In genomic region chr16:82146957-82147356, GRCh38 we compare ENCODE assay signal across 17 cellular contexts. TPM values are rescaled to one million over a fixed set of nuclear protein-coding genes. Genes with fewer than 3 reads are reported as not detected.
DNase-seq lines count a peak whose midpoint lies in the region; ATAC-seq, FAIRE-seq and TF ChIP-seq lines count a peak whose summit lies in the region.
"Had no signal": no experiment of that assay in that cellular context is flagged by ENCODE, and none has a peak within 500 bp of the region (broad histone marks: within the 10 kb centered on the region; RNA-seq: fewer than 3 reads in every experiment).

No MANE protein-coding gene starts in this region.

- no peaks in the 10 kb centered on the region for H3K9me3 Mint-ChIP-seq in T-cell
- H3K9me3 Mint-ChIP-seq in WTC11 = peaks cover 6% of the 10 kb centered on the region

- H3K4me1 Mint-ChIP-seq in T-cell (peaks cover 0 to 4% (median under 1%) of the 10 kb centered on the region in 3 donors), WTC11 (peaks cover 2% of the 10 kb centered on the region)

- H3K4me3 Mint-ChIP-seq in T-cell (no peak overlapping the region), WTC11 (no peak overlapping the region)

- CTCF ChIA-PET in T-cell (lab: Charles Lee) = no interaction called here
- CTCF ChIA-PET in WTC11 (lab: Charles Lee) = no interaction called here

- H3K27me3 Mint-ChIP-seq in T-cell (no peaks in the 10 kb centered on the region), WTC11 (ENCODE audit: low read depth) (no peaks in the 10 kb centered on the region)

- POLR2A ChIA-PET in T-cell (lab: Charles Lee) = no interaction called here
- POLR2A ChIA-PET in WTC11 (lab: Charles Lee) = no interaction called here

- ATAC-seq in T-cell (replicated peaks in 1 of 4) (no peak), WTC11 (no peak), GM18909 (IDR thresholded peaks at IDR 0.05; ENCODE audit: poor library complexity, unreplicated experiment) (no peak)
- ATAC-seq: GM12878, Right ventricle myocardium inferior, SK-N-SH treated with all-trans-retinoic acid at 6 μM for 48 hours had no signal

- FAIRE-seq in frontal cortex (lab: Jason Lieb, UNC) = no peak
- FAIRE-seq: GM12878 had no signal

- peak; percentile 42 for DNase-seq in RPMI7951 (ENCODE audit: low read depth)
- DNase-seq in frontal cortex (ENCODE audit: low spot score in 2 of 2) = peak; percentile 19 to 34
- peak; percentile 67 for DNase-seq in midbrain (lab: John Stamatoyannopoulos, UW)
- DNase-seq in superior temporal gyrus (ENCODE audit: extremely low spot score) = peak; percentile 85
- no peak for DNase-seq in T-cell
- no peak for DNase-seq in WTC11 (ENCODE audit: low spot score)
- DNase-seq: DMS79; GM23248; KG1; NCI-H1048; NCI-H69; NK-92 treated with Interleukin-12 subunit alpha and Interleukin-12 subunit beta, amount 100 ng/mL, for 24 hours; OCI-M1 had no signal

- H3K27ac Mint-ChIP-seq in T-cell (no peak overlapping the region), WTC11 (no peak overlapping the region)

- H3K36me3 Mint-ChIP-seq in T-cell = peaks cover 53% of the 10 kb centered on the region
- peaks cover 49% of the 10 kb centered on the region for H3K36me3 Mint-ChIP-seq in WTC11

- no peak for TF ChIP-seq CTCF in WTC11 (IDR thresholded peaks at IDR 0.05)

TF ChIP-seq in WTC11, 78 proteins besides CTCF, POLR2A, EP300 and RAD21:
- no peak for TF ChIP-seq E2F5 (CRISPR knock-in tag; IDR thresholded peaks at IDR 0.05)
- no peak for TF ChIP-seq ZMAT4 (CRISPR knock-in tag; IDR thresholded peaks at IDR 0.05)
- TF ChIP-seq ATF6 (CRISPR knock-in tag; IDR thresholded peaks at IDR 0.05) = no peak
- no peak for TF ChIP-seq NR2C2 (CRISPR knock-in tag; IDR thresholded peaks at IDR 0.05)
- no peak for TF ChIP-seq ELF4 (CRISPR knock-in tag; IDR thresholded peaks at IDR 0.05; ENCODE audit: low read depth)
- TF ChIP-seq GTF2I (CRISPR knock-in tag; conservative IDR thresholded peaks at IDR 0.05) = no peak
- no peak for TF ChIP-seq ZNF423 (CRISPR knock-in tag; IDR thresholded peaks at IDR 0.05)
- no peak for TF ChIP-seq OVOL2 (CRISPR knock-in tag; IDR thresholded peaks at IDR 0.05; ENCODE audit: borderline replicate concordance)
- TF ChIP-seq FOXP1 (CRISPR knock-in tag; IDR thresholded peaks at IDR 0.05; ENCODE audit: borderline replicate concordance) = no peak
- TF ChIP-seq USF1 (CRISPR knock-in tag; IDR thresholded peaks at IDR 0.05) = no peak
- TF ChIP-seq ESRRA (CRISPR knock-in tag; IDR thresholded peaks at IDR 0.05; ENCODE audit: borderline replicate concordance) = no peak
TF ChIP-seq in WTC11: peak in this region for 0.

RNA-seq across cellular contexts. Expression of gene MPHOSPH6, which starts 23.1 kb away (rescaled TPM):
- total RNA-seq in RPMI7951 (2014; rRNA removed; shearing (Covaris generic)) = 60.6 and 91.3 TPM in 2 replicates
- total RNA-seq in frontal cortex (34.6 TPM), T-cell (10 to 100 TPM; 12.0 to 28.9 (median 19.0) TPM), WTC11 (2021) (29.2 to 31.3 TPM (median 30.8 TPM) in 3 replicates)

Comparison
In these comparisons a context has a peak if more than half of its experiments do, and no peak if none do; other contexts are left out.
1. DNase-seq: peak in RPMI7951 (single experiment), frontal cortex (2 of 2), midbrain (single experiment) and superior temporal gyrus (single experiment); none in T-cell (0 of 34) and WTC11 (single experiment).